Comparison of ENCODE assay signal across 8 cellular contexts in genomic region chr17:81927145-81927652, GRCh38. TPM values are rescaled to one million over a fixed set of nuclear protein-coding genes. Genes with fewer than 3 reads are reported as not detected.
DNase-seq lines count a peak whose midpoint lies in the region; ATAC-seq and TF ChIP-seq lines count a peak whose summit lies in the region.

No MANE protein-coding gene starts in this region.

- H3K4me3 ChIP-seq in left lung (peak overlapping the region; percentile 66 to 98), upper lobe of right lung (peak overlapping the region; percentile 86)

- ATAC-seq in HG03159 (IDR thresholded peaks at IDR 0.05; ENCODE audit: unreplicated experiment): peak; percentile 15
- no peak for ATAC-seq in left lung
- ATAC-seq in upper lobe of right lung: no peak

- no peak overlapping the region for H3K27ac Mint-ChIP-seq in endothelial cell (ENCODE audit: unreplicated experiment)

- peaks cover 3% of the 10 kb centered on the region for H3K36me3 Mint-ChIP-seq in endothelial cell (ENCODE audit: low read depth, unreplicated experiment)

- H3K9me3 ChIP-seq in left lung: no peaks in the 10 kb centered on the region
- H3K9me3 ChIP-seq in upper lobe of right lung: no peaks in the 10 kb centered on the region

- 0 to 1% (median 1%) methylated on average over 18 to 72 of the region's 80 CpGs for WGBS in adipose tissue, 3 donors

- H3K27ac ChIP-seq in adipose tissue (ENCODE audit: low read depth, low read length) (peak overlapping the region; percentile 83), left lung (peak overlapping the region; percentile 96 to 98), upper lobe of right lung (peak overlapping the region; percentile 90)

- no peak overlapping the region for H3K4me3 Mint-ChIP-seq in endothelial cell (ENCODE audit: unreplicated experiment)

- H3K4me1 ChIP-seq in left lung (peaks cover 19 to 59% of the 10 kb centered on the region in 2 donors), upper lobe of right lung (peaks cover 41% of the 10 kb centered on the region)

- H3K27me3 Mint-ChIP-seq in endothelial cell (ENCODE audit: unreplicated experiment): peaks cover 22% of the 10 kb centered on the region

- TF ChIP-seq CTCF in left lung (IDR thresholded peaks at IDR 0.05): no peak
- TF ChIP-seq CTCF in upper lobe of right lung (IDR thresholded peaks at IDR 0.05): no peak
- no peak for TF ChIP-seq CTCF in endothelial cell (IDR thresholded peaks at IDR 0.05; ENCODE audit: unreplicated experiment)

- peaks cover 13% of the 10 kb centered on the region for H3K4me1 Mint-ChIP-seq in endothelial cell (ENCODE audit: unreplicated experiment)

- H3K36me3 ChIP-seq in left lung (peaks cover 0 to 7% of the 10 kb centered on the region in 2 donors), upper lobe of right lung (no peaks in the 10 kb centered on the region)

- intact Hi-C loops in left lung (cut with DNase I) (no loop called here), upper lobe of right lung (cut with DNase I) (no loop called here)

- H3K9me3 Mint-ChIP-seq in endothelial cell (ENCODE audit: unreplicated experiment): no peaks in the 10 kb centered on the region

- DNase-seq in activated T-cell treated with anti-CD3 and anti-CD28 coated beads for 4 hours: peak; percentile 29
- no peak for DNase-seq in activated T-cell treated with anti-CD3 and anti-CD28 coated beads, Interleukin-2, amount 50 U/mL, for 1 hour
- no peak for DNase-seq in left lung
- DNase-seq in upper lobe of right lung: no peak
- DNase-seq in endothelial cell (ENCODE audit: low spot score): no peak
- no peak for DNase-seq in NCI-H526 treated with DMSO at 0.1 percent for 48 hours (lab: John Stamatoyannopoulos, UW)

- peaks cover 0 to 43% of the 10 kb centered on the region in 2 donors for H3K27me3 ChIP-seq in left lung
- H3K27me3 ChIP-seq in upper lobe of right lung: no peaks in the 10 kb centered on the region

RNA-seq across cellular contexts. Expression of gene MAFG, which starts 0.3 kb away (rescaled TPM):
- polyA plus RNA-seq in adipose tissue: 10 to 100 TPM in 2 of 3 donors, 1 to 10 TPM in 1; 5.2 to 13.9 (median 13.8) TPM
- 10 to 100 TPM; 25.3 to 39.8 TPM for total RNA-seq in left lung
- total RNA-seq in upper lobe of right lung: 35.9 TPM
- total RNA-seq in endothelial cell (ENCODE audit: unreplicated experiment): 23.6 TPM

RNA-seq across cellular contexts. Expression of gene SIRT7, which starts 9.2 kb away (rescaled TPM):
- polyA plus RNA-seq in adipose tissue: 10 to 100 TPM; 12.6 to 19.6 (median 19.0) TPM
- total RNA-seq in left lung: 10 to 100 TPM; 23.9 to 37.9 TPM
- 27.5 TPM for total RNA-seq in upper lobe of right lung
- 14.4 TPM for total RNA-seq in endothelial cell (ENCODE audit: unreplicated experiment)

RNA-seq across cellular contexts. Expression of gene PYCR1, which starts 9.9 kb away (rescaled TPM):
- polyA plus RNA-seq in adipose tissue: 10 to 100 TPM in 2 of 3 donors, 1 to 10 TPM in 1; 9.2 to 63.5 (median 34.9) TPM
- 10 to 100 TPM; 74.0 to 83.0 TPM for total RNA-seq in left lung
- 19.0 TPM for total RNA-seq in upper lobe of right lung
- total RNA-seq in endothelial cell (ENCODE audit: unreplicated experiment): 24.4 TPM

RNA-seq across cellular contexts. Expression of gene PCYT2, which starts 16.0 kb away (rescaled TPM):
- 10 to 100 TPM; 30.4 to 76.4 (median 54.3) TPM for polyA plus RNA-seq in adipose tissue
- total RNA-seq in left lung (10 to 100 TPM; 38.0 to 57.7 TPM), upper lobe of right lung (46.1 TPM), endothelial cell (ENCODE audit: unreplicated experiment) (26.8 TPM)

RNA-seq across cellular contexts. Expression of gene MYADML2, which starts 19.8 kb away (rescaled TPM):
- not detected for polyA plus RNA-seq in adipose tissue
- total RNA-seq in left lung: not detected
- not detected for total RNA-seq in upper lobe of right lung
- total RNA-seq in endothelial cell (ENCODE audit: unreplicated experiment): not detected
